1 cellular context compared by ENCODE assay signal in the genomic region with DNA sequence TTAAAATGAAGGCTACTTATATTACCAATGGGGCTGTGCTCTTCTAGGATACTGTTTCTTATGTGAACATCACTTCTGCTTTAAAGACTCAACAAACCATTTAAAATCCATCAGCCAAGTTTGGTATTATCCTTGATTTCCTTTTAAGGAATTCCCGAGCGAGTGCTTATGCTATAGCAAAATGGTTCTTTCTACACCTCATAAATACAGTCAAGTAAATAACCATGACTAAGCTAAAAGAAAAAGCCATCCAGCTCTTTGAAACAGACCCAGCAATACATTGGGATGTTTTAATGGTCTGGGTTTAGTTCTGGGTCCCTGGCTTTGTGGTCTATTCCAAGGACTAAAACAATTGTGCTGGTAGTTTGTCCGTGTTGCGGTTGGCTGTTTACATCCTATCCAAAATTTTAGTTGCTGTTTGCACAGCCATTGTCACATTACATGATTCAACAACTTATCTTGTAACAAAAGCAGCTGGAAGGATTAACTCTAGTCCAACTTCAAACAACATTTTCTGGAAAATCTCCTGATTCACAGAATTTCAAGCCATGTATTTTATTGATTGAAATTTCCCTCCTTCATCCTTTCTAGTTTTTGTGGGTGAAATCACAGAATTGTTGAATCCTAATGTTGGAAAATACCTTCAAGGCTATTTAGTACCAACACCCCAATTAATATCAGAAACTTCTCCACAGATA.
TF ChIP-seq lines count a peak whose summit lies in the region.

No MANE protein-coding gene starts in this region.

TF ChIP-seq in A549, 52 proteins besides CTCF, POLR2A, EP300 and RAD21 (continued from another document):
- TF ChIP-seq ELK1 (IDR thresholded peaks at IDR 0.05; ENCODE audit: low read depth, low read length) = no peak
- peak; percentile 41 for TF ChIP-seq MAFK (IDR thresholded peaks at IDR 0.05; ENCODE audit: partially characterized antibody)
TF ChIP-seq in A549: peak in this region for 1.
